Comparison of ENCODE assay signal across 25 cellular contexts in the genomic region with DNA sequence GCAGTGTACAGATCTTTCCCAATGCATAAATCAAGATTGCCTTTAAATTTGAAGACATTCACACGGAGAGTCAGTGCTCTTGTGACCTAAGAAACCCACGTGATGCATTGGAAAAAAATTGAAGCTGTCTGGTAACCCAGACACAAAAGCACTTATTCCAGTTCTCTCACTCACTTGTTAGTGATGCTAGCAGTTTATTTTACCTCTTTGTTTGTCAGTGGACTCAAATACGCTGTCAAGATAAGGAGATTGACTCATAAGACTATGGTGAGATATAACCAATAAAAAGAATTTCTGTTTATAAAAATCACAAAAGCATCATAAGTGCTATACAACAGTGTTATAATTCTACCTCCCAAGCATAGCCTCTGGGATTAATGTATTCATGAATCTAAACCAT.
"Had no signal": no experiment of that assay in that cellular context is flagged by ENCODE, and none has a peak within 500 bp of the region (broad histone marks: within the 10 kb centered on the region; RNA-seq: fewer than 3 reads in every experiment).

No MANE protein-coding gene starts in this region.

- H3K4me3 ChIP-seq: adrenal gland, MG63, Peyer's patch, SJSA1 had no signal

- H3K27me3 ChIP-seq: adrenal gland, MG63, Peyer's patch, SJSA1 had no signal

- DNase-seq: activated CD4-positive, alpha-beta T cell treated with anti-CD3 and anti-CD28 coated beads, Interleukin-2, amount 10 ng/mL, durations not matched to agents 24 days and 14 days; activated CD4-positive, alpha-beta T cell treated with anti-CD3 and anti-CD28 coated beads, Interleukin-2, amount 50 U/mL, for 4 hours; activated CD8-positive, alpha-beta T cell treated with anti-CD3 and anti-CD28 coated beads, Interleukin-2, amount 10 ng/mL, durations not matched to agents 7 days and 5 days; activated gamma-delta T cell; activated naive CD4-positive, alpha-beta T cell treated with anti-CD3 and anti-CD28 coated beads for 36 hours; activated T-cell treated with anti-CD3 and anti-CD28 coated beads, Interleukin-2, amount 50 U/mL, for 24 hours; adrenal gland; anterior cingulate cortex; caudate nucleus; cerebellar nuclear complex; KG1; MG63; NCI-H1048; NCI-H1105 treated with DMSO at 0.1 percent for 48 hours; NCI-H1436; NCI-H1694 treated with DMSO at 0.1 percent for 48 hours; NCI-H2029; NCI-H446 treated with DMSO at 0.1 percent for 48 hours; NCI-H524 treated with DMSO at 0.1 percent for 48 hours; PC-3; Peyer's patch; RPMI8226; SHP77 treated with DMSO at 0.1 percent for 48 hours; SK-N-SH had no signal

- H3K9me2 ChIP-seq: SK-N-SH had no signal

- H3K4me2 ChIP-seq: SK-N-SH had no signal

- H3K9ac ChIP-seq: SK-N-SH had no signal

- H3K4me1 ChIP-seq: adrenal gland, Peyer's patch had no signal

- H3K36me3 ChIP-seq: adrenal gland, MG63, Peyer's patch, SJSA1 had no signal

- H3K9me3 ChIP-seq: adrenal gland, MG63, Peyer's patch, SJSA1, SK-N-SH had no signal

- H3K27ac ChIP-seq: adrenal gland, Peyer's patch, SJSA1 had no signal
